In genomic region chrX:147699061-147699460, GRCh38 we compare ENCODE assay signal across 17 cellular contexts.
"Had no signal": no experiment of that assay in that cellular context is flagged by ENCODE, and none has a peak within 500 bp of the region (broad histone marks: within the 10 kb centered on the region; RNA-seq: fewer than 3 reads in every experiment).

No MANE protein-coding gene starts in this region.

- H3K27me3 ChIP-seq: neutrophil, transverse colon had no signal

- DNase-seq: activated CD4-positive, alpha-beta T cell treated with anti-CD3 and anti-CD28 coated beads for 1 hour; activated CD4-positive, alpha-beta T cell treated with anti-CD3 and anti-CD28 coated beads, Interleukin-2, amount 50 U/mL, for 48 hours; activated effector memory CD4-positive, alpha-beta T cell treated with anti-CD3 and anti-CD28 coated beads, Interleukin-2, amount 50 U/mL, for 16 hours; activated T-cell treated with anti-CD3 and anti-CD28 coated beads, Interleukin-2, amount 50 U/mL, for 4 hours; amygdala; effector memory CD4-positive, alpha-beta T cell; immature natural killer cell; left cardiac atrium; naive B cell; right cardiac atrium; stimulated activated CD4-positive, alpha-beta T cell treated with anti-CD3 and anti-CD28 coated beads, Interleukin-2, amount 100 ng/mL, for 24 hours; stimulated activated naive B cell treated with anti-CD40 and anti-IgM and Interleukin-4, amounts not matched to agents 10 μg/mL and 1 μg/mL and 100 μg/mL, for 72 hours; transverse colon had no signal

- ATAC-seq: activated naive CD4-positive, alpha-beta T cell treated with anti-CD3 and anti-CD28 coated beads, Interleukin-2, amount 50 U/mL, for 72 hours; activated T-cell treated with anti-CD3 and anti-CD28 coated beads, Interleukin-2, amount 50 U/mL, for 4 hours; left cardiac atrium; right cardiac atrium; stimulated activated naive B cell treated with anti-CD40 and anti-IgM and Interleukin-4, amounts not matched to agents 10 μg/mL and 1 μg/mL and 100 μg/mL, for 72 hours had no signal

- H3K9me3 ChIP-seq: neutrophil, transverse colon had no signal

- H3K4me3 ChIP-seq: lung, transverse colon had no signal

- H3K36me3 ChIP-seq: neutrophil, transverse colon had no signal

- H3K4me1 ChIP-seq: transverse colon had no signal

- H3K27ac ChIP-seq: epithelial cell of prostate, neutrophil, transverse colon had no signal
